Comparison of ENCODE assay signal across 8 cellular contexts in the genomic region with DNA sequence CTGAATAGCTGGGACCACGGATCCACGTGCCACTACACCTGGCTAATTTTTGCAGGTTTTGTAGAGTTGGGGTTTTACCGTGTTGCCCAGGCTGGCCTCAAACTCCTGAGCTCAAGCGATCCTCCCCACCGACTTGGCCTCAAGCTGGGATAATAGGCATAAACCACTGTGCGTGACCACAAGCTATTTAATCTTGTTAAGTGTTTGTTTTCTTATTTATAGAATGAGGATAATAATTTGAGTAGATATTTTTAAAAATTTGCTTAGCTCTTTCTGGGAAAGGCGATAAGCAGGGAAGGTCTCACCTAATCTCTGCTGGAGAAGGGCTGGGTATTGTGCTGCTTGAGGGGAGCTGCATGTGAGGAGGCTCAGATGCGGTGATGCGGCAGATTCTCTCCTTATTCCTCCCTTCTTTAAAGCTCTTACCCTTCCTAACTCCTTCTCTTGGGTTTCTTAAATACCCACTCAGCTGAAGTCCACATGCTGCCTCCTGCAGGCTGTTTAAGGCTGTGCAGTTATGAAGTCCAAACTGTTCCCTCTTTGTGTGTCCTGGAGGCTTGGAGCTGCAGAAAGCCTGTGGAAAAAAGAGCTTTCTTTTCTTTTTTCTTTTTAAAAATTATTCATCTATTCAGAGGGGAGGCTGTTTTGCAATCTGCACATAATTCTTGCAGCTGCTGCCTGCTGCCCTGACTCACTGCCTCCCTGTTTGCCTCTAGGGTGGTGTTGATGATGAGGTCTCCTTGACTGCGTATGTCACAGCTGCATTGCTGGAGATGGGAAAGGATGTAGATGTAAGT. TPM values are rescaled to one million over a fixed set of nuclear protein-coding genes. Genes with fewer than 3 reads are reported as not detected.
DNase-seq lines count a peak whose midpoint lies in the region; ATAC-seq and TF ChIP-seq lines count a peak whose summit lies in the region.

No MANE protein-coding gene starts in this region.

- POLR2A ChIA-PET in CD4-positive, alpha-beta T cell (lab: Charles Lee), result interaction anchor here (1.1 to 1.5 kb wide), 2 partner anchors 9 to 173 kb away, joined by 3 read pairs; no protein-coding TSS in a partner anchor

- intact Hi-C loops in CD4-positive, alpha-beta T cell (cut with DNase I, micrococcal nuclease), result loop anchor here in 1 of 2 experiments (2.0 kb wide), 1 partner anchor 180 kb away; no protein-coding TSS in a partner anchor

- DNase-seq in CD4-positive, alpha-beta T cell, result peak in 8 of 10 experiments; percentile 3 to 39 (median 12)
- peak; percentile 40 to 50 for DNase-seq in HAP-1 (ENCODE audit: low spot score in 2 of 2)
- DNase-seq in SKM-1 treated with dmso at 0.1 percent for 144 hours (lab: John Stamatoyannopoulos, UW; ENCODE audit: unreplicated experiment), result peak; percentile 29
- DNase-seq in choroid plexus epithelial cell (ENCODE audit: low read depth), result peak; percentile 84
- DNase-seq in left kidney (ENCODE audit: low read depth, low spot score), result peak; percentile 70
- DNase-seq in stimulated activated effector memory CD8-positive, alpha-beta T cell treated with anti-CD3 and anti-CD28 coated beads, Interleukin-12 subunit alpha, Interleukin-12 subunit beta, amount 100 ng/mL, for 72 hours (ENCODE audit: low spot score in 2 of 2), result peak; percentile 4 to 52

- H3K4me1 Mint-ChIP-seq in CD4-positive, alpha-beta T cell (ENCODE audit: low read depth), result no peaks in the 10 kb centered on the region
- H3K4me1 Mint-ChIP-seq in stimulated activated effector memory CD8-positive, alpha-beta T cell treated with anti-CD3 and anti-CD28 coated beads, Interleukin-12 subunit alpha, Interleukin-12 subunit beta, amount 100 ng/mL, for 72 hours, result no peaks in the 10 kb centered on the region

- no peaks in the 10 kb centered on the region for H3K4me1 ChIP-seq in HAP-1

- no peaks in the 10 kb centered on the region for H3K9me3 ChIP-seq in CD4-positive, alpha-beta T cell (ENCODE audit: control insufficient read depth, low read length)
- no peaks in the 10 kb centered on the region for H3K9me3 ChIP-seq in HAP-1

- no peak overlapping the region for H3K4me3 Mint-ChIP-seq in CD4-positive, alpha-beta T cell
- H3K4me3 Mint-ChIP-seq in stimulated activated effector memory CD8-positive, alpha-beta T cell treated with anti-CD3 and anti-CD28 coated beads, Interleukin-12 subunit alpha, Interleukin-12 subunit beta, amount 100 ng/mL, for 72 hours, result no peak overlapping the region

- in situ Hi-C loops in HAP-1 (cut with MboI; ENCODE audit: low sequenced_read_pairs), result no loop called here

- H3K27ac ChIP-seq in CD4-positive, alpha-beta T cell (ENCODE audit: low read depth, low read length), result no peak overlapping the region

- H3K4me3 ChIP-seq in HAP-1 (no peak overlapping the region), choroid plexus epithelial cell (ENCODE audit: low read depth, low read length) (no peak overlapping the region)

- H3K36me3 Mint-ChIP-seq in CD4-positive, alpha-beta T cell (ENCODE audit: low read depth), result no peaks in the 10 kb centered on the region
- no peaks in the 10 kb centered on the region for H3K36me3 Mint-ChIP-seq in stimulated activated effector memory CD8-positive, alpha-beta T cell treated with anti-CD3 and anti-CD28 coated beads, Interleukin-12 subunit alpha, Interleukin-12 subunit beta, amount 100 ng/mL, for 72 hours

- no peaks in the 10 kb centered on the region for H3K36me3 ChIP-seq in HAP-1 (replicated peaks)

- peak; percentile 50 for TF ChIP-seq CTCF in CD4-positive, alpha-beta T cell (IDR thresholded peaks at IDR 0.05)
- peak; percentile 89 for TF ChIP-seq CTCF in choroid plexus epithelial cell (conservative IDR thresholded peaks at IDR 0.05; ENCODE audit: low read depth, low read length)

- no peaks in the 10 kb centered on the region for H3K27me3 ChIP-seq in CD4-positive, alpha-beta T cell (ENCODE audit: control insufficient read depth, insufficient read depth, low read length)
- H3K27me3 ChIP-seq in HAP-1 (ENCODE audit: low read depth), result no peaks in the 10 kb centered on the region

- H3K27ac Mint-ChIP-seq in CD4-positive, alpha-beta T cell, result no peak overlapping the region
- no peak overlapping the region for H3K27ac Mint-ChIP-seq in stimulated activated effector memory CD8-positive, alpha-beta T cell treated with anti-CD3 and anti-CD28 coated beads, Interleukin-12 subunit alpha, Interleukin-12 subunit beta, amount 100 ng/mL, for 72 hours

- no peaks in the 10 kb centered on the region for H3K27me3 Mint-ChIP-seq in CD4-positive, alpha-beta T cell

- no peak for ATAC-seq in CD4-positive, alpha-beta T cell (ENCODE audit: poor library complexity)
- peak; percentile 39 for ATAC-seq in stimulated activated effector memory CD8-positive, alpha-beta T cell treated with anti-CD3 and anti-CD28 coated beads, Interleukin-12 subunit alpha, Interleukin-12 subunit beta, amount 100 ng/mL, for 72 hours
- ATAC-seq in GM19035 (IDR thresholded peaks at IDR 0.05; ENCODE audit: unreplicated experiment) (no peak), GM21717 (IDR thresholded peaks at IDR 0.05; ENCODE audit: unreplicated experiment) (no peak)

- H3K9me3 Mint-ChIP-seq in CD4-positive, alpha-beta T cell, result no peaks in the 10 kb centered on the region
- H3K9me3 Mint-ChIP-seq in stimulated activated effector memory CD8-positive, alpha-beta T cell treated with anti-CD3 and anti-CD28 coated beads, Interleukin-12 subunit alpha, Interleukin-12 subunit beta, amount 100 ng/mL, for 72 hours, result no peaks in the 10 kb centered on the region

- CTCF ChIA-PET in CD4-positive, alpha-beta T cell (lab: Charles Lee), result interaction anchor here (0.7 to 2.2 kb wide), 6 partner anchors 9 to 250 kb away, joined by 3 to 7 read pairs (median 4); no protein-coding TSS in a partner anchor

RNA-seq across cellular contexts. Expression of a gene that starts 37.9 kb away (rescaled TPM):
- total RNA-seq in CD4-positive, alpha-beta T cell, result not detected

RNA-seq across cellular contexts. Expression of a gene that starts 53.9 kb away (rescaled TPM):
- total RNA-seq in CD4-positive, alpha-beta T cell, result 10 to 100 TPM; 46.6 to 47.2 TPM

Comparison
In these comparisons a context has a peak if more than half of its experiments do, and no peak if none do; other contexts are left out.
1. DNase-seq: peak in every context shown above with its lines; median percentile 84 in choroid plexus epithelial cell; 70 in left kidney; 45 in HAP-1; 29 in SKM-1 treated with dmso at 0.1 percent for 144 hours; 28 in stimulated activated effector memory CD8-positive, alpha-beta T cell treated with anti-CD3 and anti-CD28 coated beads, Interleukin-12 subunit alpha, Interleukin-12 subunit beta, amount 100 ng/mL, for 72 hours; 12 in CD4-positive, alpha-beta T cell.